ENCODE assay signal across 25 cellular contexts in genomic region chr5:128331261-128331660, GRCh38.
DNase-seq lines count a peak whose midpoint lies in the region; ATAC-seq and TF ChIP-seq lines count a peak whose summit lies in the region.
"Had no signal": no experiment of that assay in that cellular context is flagged by ENCODE, and none has a peak within 500 bp of the region (broad histone marks: within the 10 kb centered on the region; RNA-seq: fewer than 3 reads in every experiment).

No MANE protein-coding gene starts in this region.

- no peak for DNase-seq in cardiac muscle cell (ENCODE audit: low read depth in 1 of 2, low spot score in 1 of 2)
- DNase-seq in left ventricle myocardium inferior: no peak
- DNase-seq in WTC11 (ENCODE audit: low spot score): no peak
- no peak for DNase-seq in endothelial cell (ENCODE audit: low spot score)
- DNase-seq in osteocyte (ENCODE audit: extremely low spot score, unreplicated experiment): no peak
- DNase-seq in NCI-H2196 treated with DMSO at 0.1 percent for 48 hours (lab: John Stamatoyannopoulos, UW; ENCODE audit: unreplicated experiment): no peak
- DNase-seq: AML-193; Caco-2; Calu3; CD4-positive, alpha-beta T cell; CD8-positive, alpha-beta T cell; DMS 273 treated with DMSO at 0.1 percent for 48 hours; DMS153; DMS53; DMS79; DND-41; EL; GDM1 had no signal

- H3K4me1 Mint-ChIP-seq in WTC11: no peaks in the 10 kb centered on the region
- H3K4me1 Mint-ChIP-seq in endothelial cell (ENCODE audit: unreplicated experiment): no peaks in the 10 kb centered on the region
- H3K4me1 Mint-ChIP-seq in osteocyte (ENCODE audit: unreplicated experiment): no peaks in the 10 kb centered on the region
- H3K4me1 Mint-ChIP-seq: B cell had no signal

- TF ChIP-seq CTCF in cardiac muscle cell (IDR thresholded peaks at IDR 0.05; ENCODE audit: low read depth, low read length) (no peak), left ventricle myocardium inferior (IDR thresholded peaks at IDR 0.05; ENCODE audit: borderline replicate concordance) (no peak), WTC11 (IDR thresholded peaks at IDR 0.05) (no peak), endothelial cell (IDR thresholded peaks at IDR 0.05; ENCODE audit: unreplicated experiment) (no peak), osteocyte (IDR thresholded peaks at IDR 0.05) (no peak)

- H3K4me3 Mint-ChIP-seq in WTC11 (no peak overlapping the region), endothelial cell (ENCODE audit: unreplicated experiment) (peak overlapping the region; percentile 15), osteocyte (ENCODE audit: unreplicated experiment) (no peak overlapping the region)
- H3K4me3 Mint-ChIP-seq: B cell; CD4-positive, alpha-beta T cell; CD8-positive, alpha-beta T cell had no signal

- H3K27ac ChIP-seq in cardiac muscle cell: peak overlapping the region; percentile 82
- H3K27ac ChIP-seq in left ventricle myocardium inferior (replicated peaks): no peak overlapping the region
- H3K27ac ChIP-seq: 22Rv1; A549; BLaER1 treated with 17β-estradiol and CSF1 and Interleukin-3, amounts not matched to agents 10 nM and 100 nM; C4-2B had no signal

- H3K36me3 ChIP-seq in cardiac muscle cell: peaks cover 100% of the 10 kb centered on the region
- H3K36me3 ChIP-seq in left ventricle myocardium inferior: peaks cover 6% of the 10 kb centered on the region
- H3K36me3 ChIP-seq: BLaER1 treated with 17β-estradiol and CSF1 and Interleukin-3, amounts not matched to agents 10 nM and 100 nM had no signal

- H3K27me3 Mint-ChIP-seq in WTC11 (ENCODE audit: low read depth) (no peaks in the 10 kb centered on the region), endothelial cell (ENCODE audit: unreplicated experiment) (no peaks in the 10 kb centered on the region), osteocyte (ENCODE audit: unreplicated experiment) (no peaks in the 10 kb centered on the region)
- H3K27me3 Mint-ChIP-seq: B cell; CD4-positive, alpha-beta T cell had no signal

- H3K36me3 Mint-ChIP-seq in WTC11 (peaks cover 49% of the 10 kb centered on the region), endothelial cell (ENCODE audit: low read depth, unreplicated experiment) (peaks cover 34% of the 10 kb centered on the region), osteocyte (ENCODE audit: unreplicated experiment) (peaks cover 91% of the 10 kb centered on the region)
- H3K36me3 Mint-ChIP-seq: CD8-positive, alpha-beta T cell had no signal

- H3K27me3 ChIP-seq in cardiac muscle cell (no peaks in the 10 kb centered on the region), left ventricle myocardium inferior (ENCODE audit: low read depth) (no peaks in the 10 kb centered on the region)
- H3K27me3 ChIP-seq: BLaER1 treated with 17β-estradiol and CSF1 and Interleukin-3, amounts not matched to agents 10 nM and 100 nM had no signal

- H3K9me3 Mint-ChIP-seq in WTC11 (peaks cover 6% of the 10 kb centered on the region; the same call in 1 of the 2 replicates), endothelial cell (ENCODE audit: unreplicated experiment) (no peaks in the 10 kb centered on the region), osteocyte (ENCODE audit: unreplicated experiment) (no peaks in the 10 kb centered on the region)
- H3K9me3 Mint-ChIP-seq: CD4-positive, alpha-beta T cell had no signal

- ATAC-seq in WTC11: no peak
- ATAC-seq in HG03159 (IDR thresholded peaks at IDR 0.05; ENCODE audit: unreplicated experiment): no peak
- ATAC-seq: A549; CD8-positive, alpha-beta T cell; GM12878 had no signal

- CTCF ChIA-PET in WTC11 (lab: Charles Lee): no interaction called here

- POLR2A ChIA-PET in WTC11 (lab: Charles Lee): interaction anchor here (0.6 kb wide), 1 partner anchor 1331 kb away, joined by 3 read pairs; no protein-coding TSS in a partner anchor

- H3K4me3 ChIP-seq in cardiac muscle cell: no peak overlapping the region
- no peak overlapping the region for H3K4me3 ChIP-seq in left ventricle myocardium inferior
- H3K4me3 ChIP-seq: A549; BLaER1 treated with 17β-estradiol and CSF1 and Interleukin-3, amounts not matched to agents 10 nM and 100 nM; GM12878 had no signal

- H3K9me3 ChIP-seq in cardiac muscle cell (ENCODE audit: low read depth) (no peaks in the 10 kb centered on the region), left ventricle myocardium inferior (replicated peaks) (no peaks in the 10 kb centered on the region)
- H3K9me3 ChIP-seq: A549; BLaER1 treated with 17β-estradiol and CSF1 and Interleukin-3, amounts not matched to agents 10 nM and 100 nM had no signal

- intact Hi-C loops in left ventricle myocardium inferior (cut with micrococcal nuclease): no loop called here

- H3K27ac Mint-ChIP-seq in WTC11 (no peak overlapping the region), endothelial cell (ENCODE audit: unreplicated experiment) (peak overlapping the region; percentile 10), osteocyte (ENCODE audit: unreplicated experiment) (peak overlapping the region; percentile 13)
- H3K27ac Mint-ChIP-seq: B cell; CD4-positive, alpha-beta T cell; CD8-positive, alpha-beta T cell had no signal

- H3K4me1 ChIP-seq in cardiac muscle cell (ENCODE audit: low read depth) (no peaks in the 10 kb centered on the region), left ventricle myocardium inferior (peaks cover 19% of the 10 kb centered on the region)
- H3K4me1 ChIP-seq: A549; BLaER1 treated with 17β-estradiol and CSF1 and Interleukin-3, amounts not matched to agents 10 nM and 100 nM; Caco-2 had no signal

TF ChIP-seq in WTC11, 78 proteins besides CTCF, POLR2A, EP300 and RAD21:
- TF ChIP-seq, protein P1, sequence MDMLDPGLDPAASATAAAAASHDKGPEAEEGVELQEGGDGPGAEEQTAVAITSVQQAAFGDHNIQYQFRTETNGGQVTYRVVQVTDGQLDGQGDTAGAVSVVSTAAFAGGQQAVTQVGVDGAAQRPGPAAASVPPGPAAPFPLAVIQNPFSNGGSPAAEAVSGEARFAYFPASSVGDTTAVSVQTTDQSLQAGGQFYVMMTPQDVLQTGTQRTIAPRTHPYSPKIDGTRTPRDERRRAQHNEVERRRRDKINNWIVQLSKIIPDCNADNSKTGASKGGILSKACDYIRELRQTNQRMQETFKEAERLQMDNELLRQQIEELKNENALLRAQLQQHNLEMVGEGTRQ (CRISPR knock-in tag; IDR thresholded peaks at IDR 0.05): no peak
- peak; percentile 86 for TF ChIP-seq ZNF317 (CRISPR knock-in tag; IDR thresholded peaks at IDR 0.05; ENCODE audit: borderline replicate concordance, low read depth)
